ENCODE assay signal across 1 cellular context in the genomic region with DNA sequence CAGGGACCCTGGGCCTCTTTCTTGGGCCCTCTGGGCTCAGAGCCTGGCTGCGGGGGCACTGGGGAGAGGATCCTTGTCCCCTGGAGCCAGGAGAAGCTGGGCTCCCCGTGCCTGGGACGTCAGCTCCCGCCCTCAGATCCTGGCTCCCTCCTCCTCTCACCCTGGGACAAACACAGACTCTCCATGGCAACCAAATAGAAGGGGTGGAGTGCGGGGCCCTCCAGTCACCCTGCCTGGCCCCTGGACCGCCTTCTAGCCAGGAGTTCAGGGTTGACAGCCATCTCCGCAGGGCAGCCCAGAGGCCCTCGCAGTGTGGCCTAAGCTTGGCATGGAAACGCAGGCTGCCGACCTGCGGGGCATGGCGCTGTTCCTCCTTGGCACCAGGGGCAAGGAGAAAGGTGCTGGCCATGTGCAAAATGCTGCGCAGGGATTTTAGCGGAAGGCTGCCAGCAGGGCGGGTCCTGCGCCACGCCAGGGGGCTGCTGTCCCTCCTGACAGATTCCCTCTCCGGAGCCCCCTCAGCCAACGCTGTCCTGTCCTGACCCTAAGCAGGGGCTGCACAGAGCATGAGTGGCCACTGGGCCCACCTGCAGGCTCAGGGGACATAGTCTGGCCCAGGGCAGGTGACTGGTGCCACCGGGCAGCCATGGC.
TF ChIP-seq lines count a peak whose summit lies in the region.

No MANE protein-coding gene starts in this region.

TF ChIP-seq in HepG2, 621 proteins besides CTCF, POLR2A, EP300 and RAD21 (continued from another document):
- TF ChIP-seq, protein P1, sequence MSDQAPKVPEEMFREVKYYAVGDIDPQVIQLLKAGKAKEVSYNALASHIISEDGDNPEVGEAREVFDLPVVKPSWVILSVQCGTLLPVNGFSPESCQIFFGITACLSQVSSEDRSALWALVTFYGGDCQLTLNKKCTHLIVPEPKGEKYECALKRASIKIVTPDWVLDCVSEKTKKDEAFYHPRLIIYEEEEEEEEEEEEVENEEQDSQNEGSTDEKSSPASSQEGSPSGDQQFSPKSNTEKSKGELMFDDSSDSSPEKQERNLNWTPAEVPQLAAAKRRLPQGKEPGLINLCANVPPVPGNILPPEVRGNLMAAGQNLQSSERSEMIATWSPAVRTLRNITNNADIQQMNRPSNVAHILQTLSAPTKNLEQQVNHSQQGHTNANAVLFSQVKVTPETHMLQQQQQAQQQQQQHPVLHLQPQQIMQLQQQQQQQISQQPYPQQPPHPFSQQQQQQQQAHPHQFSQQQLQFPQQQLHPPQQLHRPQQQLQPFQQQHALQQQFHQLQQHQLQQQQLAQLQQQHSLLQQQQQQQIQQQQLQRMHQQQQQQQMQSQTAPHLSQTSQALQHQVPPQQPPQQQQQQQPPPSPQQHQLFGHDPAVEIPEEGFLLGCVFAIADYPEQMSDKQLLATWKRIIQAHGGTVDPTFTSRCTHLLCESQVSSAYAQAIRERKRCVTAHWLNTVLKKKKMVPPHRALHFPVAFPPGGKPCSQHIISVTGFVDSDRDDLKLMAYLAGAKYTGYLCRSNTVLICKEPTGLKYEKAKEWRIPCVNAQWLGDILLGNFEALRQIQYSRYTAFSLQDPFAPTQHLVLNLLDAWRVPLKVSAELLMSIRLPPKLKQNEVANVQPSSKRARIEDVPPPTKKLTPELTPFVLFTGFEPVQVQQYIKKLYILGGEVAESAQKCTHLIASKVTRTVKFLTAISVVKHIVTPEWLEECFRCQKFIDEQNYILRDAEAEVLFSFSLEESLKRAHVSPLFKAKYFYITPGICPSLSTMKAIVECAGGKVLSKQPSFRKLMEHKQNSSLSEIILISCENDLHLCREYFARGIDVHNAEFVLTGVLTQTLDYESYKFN (CRISPR knock-in tag; conservative IDR thresholded peaks at IDR 0.05) = peak; percentile 73
- no peak for TF ChIP-seq LCORL (IDR thresholded peaks at IDR 0.05)
- no peak for TF ChIP-seq LCORL (CRISPR knock-in tag; IDR thresholded peaks at IDR 0.05)
- 0 out of 2 replicates have a peak, but pooled peaks have one; percentile 49 for TF ChIP-seq MAZ (IDR thresholded peaks at IDR 0.05; ENCODE audit: borderline replicate concordance, low read depth, low read length)
- no peak for TF ChIP-seq MAZ (CRISPR knock-in tag; IDR thresholded peaks at IDR 0.05; ENCODE audit: low read depth)
- TF ChIP-seq ZFX (CRISPR knock-in tag; IDR thresholded peaks at IDR 0.05; ENCODE audit: low read depth) = peak; percentile 50; the same call in 1 of the 2 replicates
- peak; percentile 41; the same call in 1 of the 2 replicates for TF ChIP-seq ZNF788 (CRISPR knock-in tag; IDR thresholded peaks at IDR 0.05; ENCODE audit: borderline replicate concordance)
- TF ChIP-seq, protein P2, sequence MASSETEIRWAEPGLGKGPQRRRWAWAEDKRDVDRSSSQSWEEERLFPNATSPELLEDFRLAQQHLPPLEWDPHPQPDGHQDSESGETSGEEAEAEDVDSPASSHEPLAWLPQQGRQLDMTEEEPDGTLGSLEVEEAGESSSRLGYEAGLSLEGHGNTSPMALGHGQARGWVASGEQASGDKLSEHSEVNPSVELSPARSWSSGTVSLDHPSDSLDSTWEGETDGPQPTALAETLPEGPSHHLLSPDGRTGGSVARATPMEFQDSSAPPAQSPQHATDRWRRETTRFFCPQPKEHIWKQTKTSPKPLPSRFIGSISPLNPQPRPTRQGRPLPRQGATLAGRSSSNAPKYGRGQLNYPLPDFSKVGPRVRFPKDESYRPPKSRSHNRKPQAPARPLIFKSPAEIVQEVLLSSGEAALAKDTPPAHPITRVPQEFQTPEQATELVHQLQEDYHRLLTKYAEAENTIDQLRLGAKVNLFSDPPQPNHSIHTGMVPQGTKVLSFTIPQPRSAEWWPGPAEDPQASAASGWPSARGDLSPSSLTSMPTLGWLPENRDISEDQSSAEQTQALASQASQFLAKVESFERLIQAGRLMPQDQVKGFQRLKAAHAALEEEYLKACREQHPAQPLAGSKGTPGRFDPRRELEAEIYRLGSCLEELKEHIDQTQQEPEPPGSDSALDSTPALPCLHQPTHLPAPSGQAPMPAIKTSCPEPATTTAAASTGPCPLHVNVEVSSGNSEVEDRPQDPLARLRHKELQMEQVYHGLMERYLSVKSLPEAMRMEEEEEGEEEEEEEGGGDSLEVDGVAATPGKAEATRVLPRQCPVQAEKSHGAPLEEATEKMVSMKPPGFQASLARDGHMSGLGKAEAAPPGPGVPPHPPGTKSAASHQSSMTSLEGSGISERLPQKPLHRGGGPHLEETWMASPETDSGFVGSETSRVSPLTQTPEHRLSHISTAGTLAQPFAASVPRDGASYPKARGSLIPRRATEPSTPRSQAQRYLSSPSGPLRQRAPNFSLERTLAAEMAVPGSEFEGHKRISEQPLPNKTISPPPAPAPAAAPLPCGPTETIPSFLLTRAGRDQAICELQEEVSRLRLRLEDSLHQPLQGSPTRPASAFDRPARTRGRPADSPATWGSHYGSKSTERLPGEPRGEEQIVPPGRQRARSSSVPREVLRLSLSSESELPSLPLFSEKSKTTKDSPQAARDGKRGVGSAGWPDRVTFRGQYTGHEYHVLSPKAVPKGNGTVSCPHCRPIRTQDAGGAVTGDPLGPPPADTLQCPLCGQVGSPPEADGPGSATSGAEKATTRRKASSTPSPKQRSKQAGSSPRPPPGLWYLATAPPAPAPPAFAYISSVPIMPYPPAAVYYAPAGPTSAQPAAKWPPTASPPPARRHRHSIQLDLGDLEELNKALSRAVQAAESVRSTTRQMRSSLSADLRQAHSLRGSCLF (CRISPR knock-in tag; IDR thresholded peaks at IDR 0.05; ENCODE audit: borderline replicate concordance) = no peak
- no peak for TF ChIP-seq ZFP36L2 (CRISPR knock-in tag; IDR thresholded peaks at IDR 0.05)
- peak; percentile 42; the same call in 1 of the 3 replicates for TF ChIP-seq MXI1 (IDR thresholded peaks at IDR 0.05; ENCODE audit: borderline replicate concordance, low read depth, low read length)
- TF ChIP-seq, protein P3, sequence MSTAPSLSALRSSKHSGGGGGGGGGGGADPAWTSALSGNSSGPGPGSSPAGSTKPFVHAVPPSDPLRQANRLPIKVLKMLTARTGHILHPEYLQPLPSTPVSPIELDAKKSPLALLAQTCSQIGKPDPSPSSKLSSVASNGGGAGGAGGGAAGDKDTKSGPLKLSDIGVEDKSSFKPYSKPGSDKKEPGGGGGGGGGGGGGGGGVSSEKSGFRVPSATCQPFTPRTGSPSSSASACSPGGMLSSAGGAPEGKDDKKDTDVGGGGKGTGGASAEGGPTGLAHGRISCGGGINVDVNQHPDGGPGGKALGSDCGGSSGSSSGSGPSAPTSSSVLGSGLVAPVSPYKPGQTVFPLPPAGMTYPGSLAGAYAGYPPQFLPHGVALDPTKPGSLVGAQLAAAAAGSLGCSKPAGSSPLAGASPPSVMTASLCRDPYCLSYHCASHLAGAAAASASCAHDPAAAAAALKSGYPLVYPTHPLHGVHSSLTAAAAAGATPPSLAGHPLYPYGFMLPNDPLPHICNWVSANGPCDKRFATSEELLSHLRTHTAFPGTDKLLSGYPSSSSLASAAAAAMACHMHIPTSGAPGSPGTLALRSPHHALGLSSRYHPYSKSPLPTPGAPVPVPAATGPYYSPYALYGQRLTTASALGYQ (CRISPR knock-in tag; IDR thresholded peaks at IDR 0.05) = no peak
- TF ChIP-seq SALL1 (CRISPR knock-in tag; IDR thresholded peaks at IDR 0.05) = peak; percentile 21; the same call in 1 of the 2 replicates
- TF ChIP-seq, protein P4, sequence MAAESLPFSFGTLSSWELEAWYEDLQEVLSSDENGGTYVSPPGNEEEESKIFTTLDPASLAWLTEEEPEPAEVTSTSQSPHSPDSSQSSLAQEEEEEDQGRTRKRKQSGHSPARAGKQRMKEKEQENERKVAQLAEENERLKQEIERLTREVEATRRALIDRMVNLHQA (CRISPR knock-in tag; IDR thresholded peaks at IDR 0.05) = no peak
- no peak for TF ChIP-seq NR1H2 (CRISPR knock-in tag; IDR thresholded peaks at IDR 0.05; ENCODE audit: borderline replicate concordance, low read depth)
- peak; percentile 72 for TF ChIP-seq RFX3 (CRISPR knock-in tag; IDR thresholded peaks at IDR 0.05)
- TF ChIP-seq SKI (IDR thresholded peaks at IDR 0.05; ENCODE audit: partially characterized antibody) = peak; percentile 40
- TF ChIP-seq, protein P5, sequence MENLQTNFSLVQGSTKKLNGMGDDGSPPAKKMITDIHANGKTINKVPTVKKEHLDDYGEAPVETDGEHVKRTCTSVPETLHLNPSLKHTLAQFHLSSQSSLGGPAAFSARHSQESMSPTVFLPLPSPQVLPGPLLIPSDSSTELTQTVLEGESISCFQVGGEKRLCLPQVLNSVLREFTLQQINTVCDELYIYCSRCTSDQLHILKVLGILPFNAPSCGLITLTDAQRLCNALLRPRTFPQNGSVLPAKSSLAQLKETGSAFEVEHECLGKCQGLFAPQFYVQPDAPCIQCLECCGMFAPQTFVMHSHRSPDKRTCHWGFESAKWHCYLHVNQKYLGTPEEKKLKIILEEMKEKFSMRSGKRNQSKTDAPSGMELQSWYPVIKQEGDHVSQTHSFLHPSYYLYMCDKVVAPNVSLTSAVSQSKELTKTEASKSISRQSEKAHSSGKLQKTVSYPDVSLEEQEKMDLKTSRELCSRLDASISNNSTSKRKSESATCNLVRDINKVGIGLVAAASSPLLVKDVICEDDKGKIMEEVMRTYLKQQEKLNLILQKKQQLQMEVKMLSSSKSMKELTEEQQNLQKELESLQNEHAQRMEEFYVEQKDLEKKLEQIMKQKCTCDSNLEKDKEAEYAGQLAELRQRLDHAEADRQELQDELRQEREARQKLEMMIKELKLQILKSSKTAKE (CRISPR knock-in tag; IDR thresholded peaks at IDR 0.05; ENCODE audit: borderline replicate concordance) = 0 out of 2 replicates have a peak, but pooled peaks have one; percentile 35
- TF ChIP-seq, protein P6, sequence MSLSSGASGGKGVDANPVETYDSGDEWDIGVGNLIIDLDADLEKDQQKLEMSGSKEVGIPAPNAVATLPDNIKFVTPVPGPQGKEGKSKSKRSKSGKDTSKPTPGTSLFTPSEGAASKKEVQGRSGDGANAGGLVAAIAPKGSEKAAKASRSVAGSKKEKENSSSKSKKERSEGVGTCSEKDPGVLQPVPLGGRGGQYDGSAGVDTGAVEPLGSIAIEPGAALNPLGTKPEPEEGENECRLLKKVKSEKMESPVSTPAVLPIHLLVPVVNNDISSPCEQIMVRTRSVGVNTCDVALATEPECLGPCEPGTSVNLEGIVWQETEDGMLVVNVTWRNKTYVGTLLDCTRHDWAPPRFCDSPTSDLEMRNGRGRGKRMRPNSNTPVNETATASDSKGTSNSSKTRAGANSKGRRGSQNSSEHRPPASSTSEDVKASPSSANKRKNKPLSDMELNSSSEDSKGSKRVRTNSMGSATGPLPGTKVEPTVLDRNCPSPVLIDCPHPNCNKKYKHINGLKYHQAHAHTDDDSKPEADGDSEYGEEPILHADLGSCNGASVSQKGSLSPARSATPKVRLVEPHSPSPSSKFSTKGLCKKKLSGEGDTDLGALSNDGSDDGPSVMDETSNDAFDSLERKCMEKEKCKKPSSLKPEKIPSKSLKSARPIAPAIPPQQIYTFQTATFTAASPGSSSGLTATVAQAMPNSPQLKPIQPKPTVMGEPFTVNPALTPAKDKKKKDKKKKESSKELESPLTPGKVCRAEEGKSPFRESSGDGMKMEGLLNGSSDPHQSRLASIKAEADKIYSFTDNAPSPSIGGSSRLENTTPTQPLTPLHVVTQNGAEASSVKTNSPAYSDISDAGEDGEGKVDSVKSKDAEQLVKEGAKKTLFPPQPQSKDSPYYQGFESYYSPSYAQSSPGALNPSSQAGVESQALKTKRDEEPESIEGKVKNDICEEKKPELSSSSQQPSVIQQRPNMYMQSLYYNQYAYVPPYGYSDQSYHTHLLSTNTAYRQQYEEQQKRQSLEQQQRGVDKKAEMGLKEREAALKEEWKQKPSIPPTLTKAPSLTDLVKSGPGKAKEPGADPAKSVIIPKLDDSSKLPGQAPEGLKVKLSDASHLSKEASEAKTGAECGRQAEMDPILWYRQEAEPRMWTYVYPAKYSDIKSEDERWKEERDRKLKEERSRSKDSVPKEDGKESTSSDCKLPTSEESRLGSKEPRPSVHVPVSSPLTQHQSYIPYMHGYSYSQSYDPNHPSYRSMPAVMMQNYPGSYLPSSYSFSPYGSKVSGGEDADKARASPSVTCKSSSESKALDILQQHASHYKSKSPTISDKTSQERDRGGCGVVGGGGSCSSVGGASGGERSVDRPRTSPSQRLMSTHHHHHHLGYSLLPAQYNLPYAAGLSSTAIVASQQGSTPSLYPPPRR (CRISPR knock-in tag; IDR thresholded peaks at IDR 0.05; ENCODE audit: borderline replicate concordance) = peak; percentile 34; the same call in 1 of the 2 replicates
- no peak for TF ChIP-seq SCMH1 (CRISPR knock-in tag; IDR thresholded peaks at IDR 0.05; ENCODE audit: borderline replicate concordance)
- peak; percentile 79 for TF ChIP-seq HNRNPL (IDR thresholded peaks at IDR 0.05; ENCODE audit: low read depth, low read length)
TF ChIP-seq in HepG2: peak in this region for 40.
